13 cellular contexts compared by ENCODE assay signal in the genomic region with DNA sequence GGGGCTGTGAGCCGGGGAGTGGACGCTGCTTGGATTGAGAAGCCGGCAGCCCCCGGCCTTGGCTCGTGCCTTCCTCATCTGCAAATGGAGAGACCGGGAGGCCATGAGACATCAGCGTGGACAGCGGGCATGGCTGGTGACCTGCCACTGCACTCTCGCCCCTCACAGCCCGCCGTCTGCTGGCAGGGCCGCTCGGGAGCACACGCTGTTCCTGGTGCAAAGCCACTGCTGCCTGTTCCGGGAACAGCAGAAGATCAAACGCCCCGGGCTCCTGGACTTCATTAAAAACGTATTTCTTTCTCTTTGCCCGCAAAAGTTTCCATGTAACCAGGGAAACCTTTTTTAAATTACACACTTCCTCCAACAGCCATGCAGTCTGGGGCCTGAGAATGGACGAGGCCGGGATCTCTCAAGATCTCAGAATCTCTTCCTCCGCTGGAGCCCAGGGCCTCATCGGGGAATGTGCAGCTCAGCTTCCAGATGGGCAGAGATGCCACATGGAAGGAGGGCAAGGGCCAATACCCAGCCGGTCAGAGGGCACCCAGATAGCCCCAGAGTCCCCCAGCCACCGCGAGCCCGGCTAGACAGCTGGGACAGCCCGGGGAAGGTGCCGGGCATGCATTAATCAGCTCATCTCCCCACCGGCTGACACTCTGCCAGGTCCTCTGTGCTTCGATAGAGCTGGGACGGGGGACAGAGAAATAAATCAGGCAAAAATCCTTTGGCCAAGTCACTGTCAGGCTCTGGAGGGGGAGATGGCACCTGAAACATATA.
DNase-seq lines count a peak whose midpoint lies in the region; ATAC-seq and TF ChIP-seq lines count a peak whose summit lies in the region.
"Had no signal": no experiment of that assay in that cellular context is flagged by ENCODE, and none has a peak within 500 bp of the region (broad histone marks: within the 10 kb centered on the region; RNA-seq: fewer than 3 reads in every experiment).

No MANE protein-coding gene starts in this region.

- H3K4me1 Mint-ChIP-seq in MCF 10A (ENCODE audit: insufficient read depth, unreplicated experiment), result no peaks in the 10 kb centered on the region
- H3K4me1 Mint-ChIP-seq in neural progenitor cell, result peaks cover 17% of the 10 kb centered on the region
- H3K4me1 Mint-ChIP-seq: activated T-helper 17 cell treated with anti-CD3 and anti-CD28 coated beads, Interleukin-2, amount 50 U/mL, for 72 hours had no signal

- BruUV-seq in MCF 10A (replicated peaks; lab: Mats Ljungman, UMichigan), result no TSS peak

- H3K27ac ChIP-seq in breast epithelium, result peak overlapping the region; percentile 77 to 92
- no peak overlapping the region for H3K27ac ChIP-seq in neural progenitor cell
- H3K27ac ChIP-seq in vagina, result peak overlapping the region; percentile 76

- H3K27me3 Mint-ChIP-seq in MCF 10A (ENCODE audit: insufficient read depth, unreplicated experiment), result peaks cover 27% of the 10 kb centered on the region
- H3K27me3 Mint-ChIP-seq in neural progenitor cell (ENCODE audit: insufficient read depth, low read depth), result peaks cover 15% of the 10 kb centered on the region
- H3K27me3 Mint-ChIP-seq: activated T-helper 17 cell treated with anti-CD3 and anti-CD28 coated beads, Interleukin-2, amount 50 U/mL, for 72 hours had no signal

- no peak overlapping the region for H3K4me2 ChIP-seq in neural progenitor cell

- TF ChIP-seq POLR2A in breast epithelium (IDR thresholded peaks at IDR 0.05), result no peak
- TF ChIP-seq POLR2A in vagina (IDR thresholded peaks at IDR 0.05), result no peak

- H3K27me3 ChIP-seq in breast epithelium, result no peaks in the 10 kb centered on the region
- H3K27me3 ChIP-seq in neural progenitor cell, result no peaks in the 10 kb centered on the region
- H3K27me3 ChIP-seq in vagina, result no peaks in the 10 kb centered on the region

- no peak overlapping the region for H3K9ac ChIP-seq in neural progenitor cell

- H3K9me3 Mint-ChIP-seq in MCF 10A (ENCODE audit: unreplicated experiment) (peaks cover 8% of the 10 kb centered on the region), neural progenitor cell (no peaks in the 10 kb centered on the region)
- H3K9me3 Mint-ChIP-seq: activated T-helper 17 cell treated with anti-CD3 and anti-CD28 coated beads, Interleukin-2, amount 50 U/mL, for 72 hours had no signal

- H3K9me3 ChIP-seq in breast epithelium (no peaks in the 10 kb centered on the region), neural progenitor cell (ENCODE audit: low read depth) (no peaks in the 10 kb centered on the region), vagina (no peaks in the 10 kb centered on the region)

- H3K4me3 ChIP-seq in breast epithelium (peak overlapping the region in 1 of 3 donors; percentile 48), neural progenitor cell (no peak overlapping the region), vagina (no peak overlapping the region)
- H3K4me3 ChIP-seq: K562 had no signal

- TF ChIP-seq CTCF in breast epithelium (IDR thresholded peaks at IDR 0.05) (no peak), MCF 10A (IDR thresholded peaks at IDR 0.05; ENCODE audit: unreplicated experiment) (no peak), neural progenitor cell (IDR thresholded peaks at IDR 0.05) (no peak), vagina (IDR thresholded peaks at IDR 0.05) (no peak)

- H3K36me3 ChIP-seq in breast epithelium, result no peaks in the 10 kb centered on the region
- H3K36me3 ChIP-seq in neural progenitor cell, result no peaks in the 10 kb centered on the region
- no peaks in the 10 kb centered on the region for H3K36me3 ChIP-seq in vagina

- no peak for ATAC-seq in HG03469 (IDR thresholded peaks at IDR 0.05; ENCODE audit: unreplicated experiment)
- ATAC-seq: activated T-helper 17 cell treated with anti-CD3 and anti-CD28 coated beads, Interleukin-2, amount 50 U/mL, for 72 hours; K562 had no signal

- peak; percentile 28 to 61 for DNase-seq in breast epithelium (ENCODE audit: low spot score in 2 of 2)
- no peak for DNase-seq in MCF 10A (ENCODE audit: unreplicated experiment)
- peak; percentile 40 for DNase-seq in fibroblast of the conjunctiva (ENCODE audit: low read depth)
- no peak for DNase-seq in neural progenitor cell (ENCODE audit: low spot score)
- no peak for DNase-seq in vagina (ENCODE audit: extremely low spot score in 2 of 2)
- DNase-seq in NCI-H526 (lab: John Stamatoyannopoulos, UW), result no peak
- no peak for DNase-seq in effector CD4-positive, alpha-beta T cell
- DNase-seq: GDM1, GOT3, NCI-H2171 treated with DMSO at 0.1 percent for 48 hours had no signal

- CTCF ChIA-PET in MCF 10A (lab: Yijun Ruan, JAX), result interaction anchor here (1.0 kb wide), 1 partner anchor 13 kb away, joined by 3 read pairs; no protein-coding TSS in a partner anchor

- H3K4me3 Mint-ChIP-seq in MCF 10A (ENCODE audit: unreplicated experiment) (no peak overlapping the region), neural progenitor cell (no peak overlapping the region)
- H3K4me3 Mint-ChIP-seq: activated T-helper 17 cell treated with anti-CD3 and anti-CD28 coated beads, Interleukin-2, amount 50 U/mL, for 72 hours had no signal

- H2AFZ ChIP-seq in neural progenitor cell (replicated peaks), result no peak overlapping the region

- H3K27ac Mint-ChIP-seq in MCF 10A (ENCODE audit: low read depth, unreplicated experiment), result no peak overlapping the region
- H3K27ac Mint-ChIP-seq in neural progenitor cell, result peak overlapping the region; percentile 81
- H3K27ac Mint-ChIP-seq: activated T-helper 17 cell treated with anti-CD3 and anti-CD28 coated beads, Interleukin-2, amount 50 U/mL, for 72 hours had no signal

- POLR2A ChIA-PET in MCF 10A (lab: Yijun Ruan, JAX), result no interaction called here

- no peaks in the 10 kb centered on the region for H3K79me2 ChIP-seq in neural progenitor cell (ENCODE audit: low read depth)

- no peaks in the 10 kb centered on the region for H3K36me3 Mint-ChIP-seq in MCF 10A (ENCODE audit: insufficient read depth, unreplicated experiment)
- no peaks in the 10 kb centered on the region for H3K36me3 Mint-ChIP-seq in neural progenitor cell

- no peaks in the 10 kb centered on the region for H3F3A ChIP-seq in neural progenitor cell (ENCODE audit: low read depth)

- intact Hi-C loops in breast epithelium (cut with DNase I; ENCODE audit: low total_unique reads) (no loop called here), MCF 10A (cut with micrococcal nuclease) (no loop called here), vagina (cut with DNase I) (no loop called here)

- H4K20me1 ChIP-seq in neural progenitor cell (ENCODE audit: low read depth), result no peaks in the 10 kb centered on the region

- H3K4me1 ChIP-seq in breast epithelium (peaks cover 0 to 10% of the 10 kb centered on the region in 2 donors), neural progenitor cell (no peaks in the 10 kb centered on the region), vagina (peaks cover 23% of the 10 kb centered on the region)

Comparison
In these comparisons a context has a peak if more than half of its experiments do, and no peak if none do; other contexts are left out.
1. DNase-seq: peak in breast epithelium (2 of 2) and fibroblast of the conjunctiva (single experiment); none in MCF 10A (single experiment), neural progenitor cell (single experiment), vagina (0 of 2), NCI-H526 (0 of 2) and effector CD4-positive, alpha-beta T cell (single experiment).